In the genomic region with DNA sequence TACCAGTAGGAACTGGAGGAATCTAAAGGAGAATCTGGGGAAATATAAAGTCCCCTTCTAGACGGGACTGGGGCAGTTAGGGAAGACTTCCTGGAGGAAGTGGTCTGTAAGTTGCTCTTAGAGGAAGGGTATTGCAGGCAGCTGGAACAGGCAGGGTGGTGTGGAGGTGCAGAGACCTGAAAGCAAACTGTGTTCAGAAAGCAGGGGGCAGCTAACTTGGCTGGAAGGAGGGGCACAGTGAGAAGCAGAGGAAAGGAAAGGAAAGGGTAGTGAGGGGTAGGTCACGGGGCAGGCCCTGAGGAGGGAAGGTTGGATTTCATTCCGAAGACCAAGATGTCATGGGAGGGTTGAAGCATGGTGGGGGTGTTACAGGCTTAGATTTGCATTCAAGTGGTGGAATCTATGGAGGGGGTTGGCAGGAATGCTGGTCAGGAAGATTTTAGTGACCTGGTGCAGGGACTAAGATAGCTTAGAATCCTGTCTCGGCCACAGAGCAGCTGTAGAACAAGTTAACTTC, we compare ENCODE assay signal across 21 cellular contexts.
"Had no signal": no experiment of that assay in that cellular context is flagged by ENCODE, and none has a peak within 500 bp of the region (broad histone marks: within the 10 kb centered on the region; RNA-seq: fewer than 3 reads in every experiment).

No MANE protein-coding gene starts in this region.

- H3K4me3 ChIP-seq: esophagus muscularis mucosa, gastrocnemius medialis, left ventricle myocardium inferior, smooth muscle cell, thyroid gland had no signal

- H3K4me1 ChIP-seq: esophagus muscularis mucosa, gastrocnemius medialis, left ventricle myocardium inferior, thyroid gland had no signal

- H3K36me3 ChIP-seq: esophagus muscularis mucosa, gastrocnemius medialis, left ventricle myocardium inferior, thyroid gland had no signal

- H3K27me3 ChIP-seq: gastrocnemius medialis, thyroid gland had no signal

- H3K36me3 Mint-ChIP-seq: activated CD4-positive, alpha-beta memory T cell treated with anti-CD3 and anti-CD28 coated beads for 36 hours; activated CD8-positive, alpha-beta memory T cell treated with anti-CD3 and anti-CD28 coated beads, Interleukin-2, amount 10 ng/mL, durations not matched to agents 7 days and 5 days; activated naive CD4-positive, alpha-beta T cell treated with anti-CD3 and anti-CD28 coated beads, Interleukin-2, amount 50 U/mL, for 24 hours; brain; natural killer cell treated with Interleukin-12 subunit alpha and Interleukin-12 subunit beta and Interleukin-15 and Interleukin-18, amount 100 ng/mL, for 72 hours had no signal

- DNase-seq: activated CD4-positive, alpha-beta memory T cell treated with anti-CD3 and anti-CD28 coated beads for 36 hours; activated CD4-positive, alpha-beta T cell treated with anti-CD3 and anti-CD28 coated beads for 4 hours; activated CD4-positive, CD25-positive, alpha-beta regulatory T cell; activated gamma-delta T cell treated with Interleukin-2 at 50 U/mL for 16 hours; dermis blood vessel endothelial cell; effector memory CD8-positive, alpha-beta T cell; gastrocnemius medialis; left ventricle myocardium inferior; mammary epithelial cell; posterior cingulate gyrus; stimulated activated CD4-positive, alpha-beta T cell treated with anti-CD3 and anti-CD28 coated beads, Interleukin-2, amount 100 ng/mL, for 48 hours; stimulated activated naive CD4-positive, alpha-beta T cell treated with Interleukin-2 at 50 U/mL for 16 hours; T1000; thyroid gland had no signal

- H3K9me3 Mint-ChIP-seq: activated CD4-positive, alpha-beta memory T cell treated with anti-CD3 and anti-CD28 coated beads for 36 hours; activated naive CD4-positive, alpha-beta T cell treated with anti-CD3 and anti-CD28 coated beads, Interleukin-2, amount 50 U/mL, for 24 hours; activated T-helper 1 cell treated with anti-CD3 and anti-CD28 coated beads, Interleukin-12 subunit alpha, Interleukin-12 subunit beta, Interleukin-2, Interleukin-4 antibody, amounts not matched to agents 30 ng/mL and 10 ng/mL and 1 ng/mL, durations not matched to agents 14 hours and 24 hours and 36 hours; effector memory CD8-positive, alpha-beta T cell; natural killer cell treated with Interleukin-12 subunit alpha and Interleukin-12 subunit beta and Interleukin-15 and Interleukin-18, amount 100 ng/mL, for 72 hours had no signal

- H3K4me1 Mint-ChIP-seq: activated CD8-positive, alpha-beta memory T cell treated with anti-CD3 and anti-CD28 coated beads, Interleukin-2, amount 10 ng/mL, durations not matched to agents 7 days and 5 days; activated naive CD4-positive, alpha-beta T cell treated with anti-CD3 and anti-CD28 coated beads, Interleukin-2, amount 50 U/mL, for 24 hours had no signal

- H3K4me3 Mint-ChIP-seq: activated CD4-positive, alpha-beta memory T cell treated with anti-CD3 and anti-CD28 coated beads for 36 hours; activated CD8-positive, alpha-beta memory T cell treated with anti-CD3 and anti-CD28 coated beads, Interleukin-2, amount 10 ng/mL, durations not matched to agents 7 days and 5 days; activated naive CD4-positive, alpha-beta T cell treated with anti-CD3 and anti-CD28 coated beads, Interleukin-2, amount 50 U/mL, for 24 hours; activated T-helper 1 cell treated with anti-CD3 and anti-CD28 coated beads, Interleukin-12 subunit alpha, Interleukin-12 subunit beta, Interleukin-2, Interleukin-4 antibody, amounts not matched to agents 30 ng/mL and 10 ng/mL and 1 ng/mL, durations not matched to agents 14 hours and 24 hours and 36 hours; brain; effector memory CD8-positive, alpha-beta T cell; natural killer cell treated with Interleukin-12 subunit alpha and Interleukin-12 subunit beta and Interleukin-15 and Interleukin-18, amount 100 ng/mL, for 72 hours had no signal

- H3K27ac Mint-ChIP-seq: activated CD4-positive, alpha-beta memory T cell treated with anti-CD3 and anti-CD28 coated beads for 36 hours; activated CD8-positive, alpha-beta memory T cell treated with anti-CD3 and anti-CD28 coated beads, Interleukin-2, amount 10 ng/mL, durations not matched to agents 7 days and 5 days; activated naive CD4-positive, alpha-beta T cell treated with anti-CD3 and anti-CD28 coated beads, Interleukin-2, amount 50 U/mL, for 24 hours; activated T-helper 1 cell treated with anti-CD3 and anti-CD28 coated beads, Interleukin-12 subunit alpha, Interleukin-12 subunit beta, Interleukin-2, Interleukin-4 antibody, amounts not matched to agents 30 ng/mL and 10 ng/mL and 1 ng/mL, durations not matched to agents 14 hours and 24 hours and 36 hours; effector memory CD8-positive, alpha-beta T cell; natural killer cell treated with Interleukin-12 subunit alpha and Interleukin-12 subunit beta and Interleukin-15 and Interleukin-18, amount 100 ng/mL, for 72 hours had no signal

- ATAC-seq: activated CD8-positive, alpha-beta memory T cell treated with anti-CD3 and anti-CD28 coated beads, Interleukin-2, amount 10 ng/mL, durations not matched to agents 7 days and 5 days; effector memory CD8-positive, alpha-beta T cell; gastrocnemius medialis; natural killer cell treated with Interleukin-12 subunit alpha and Interleukin-12 subunit beta and Interleukin-15 and Interleukin-18, amount 100 ng/mL, for 72 hours had no signal

- H3K27ac ChIP-seq: esophagus muscularis mucosa, gastrocnemius medialis, left ventricle myocardium inferior, thyroid gland had no signal

- H3K9me3 ChIP-seq: gastrocnemius medialis, thyroid gland had no signal

- H3K4me2 ChIP-seq: smooth muscle cell had no signal
